In the genomic region with DNA sequence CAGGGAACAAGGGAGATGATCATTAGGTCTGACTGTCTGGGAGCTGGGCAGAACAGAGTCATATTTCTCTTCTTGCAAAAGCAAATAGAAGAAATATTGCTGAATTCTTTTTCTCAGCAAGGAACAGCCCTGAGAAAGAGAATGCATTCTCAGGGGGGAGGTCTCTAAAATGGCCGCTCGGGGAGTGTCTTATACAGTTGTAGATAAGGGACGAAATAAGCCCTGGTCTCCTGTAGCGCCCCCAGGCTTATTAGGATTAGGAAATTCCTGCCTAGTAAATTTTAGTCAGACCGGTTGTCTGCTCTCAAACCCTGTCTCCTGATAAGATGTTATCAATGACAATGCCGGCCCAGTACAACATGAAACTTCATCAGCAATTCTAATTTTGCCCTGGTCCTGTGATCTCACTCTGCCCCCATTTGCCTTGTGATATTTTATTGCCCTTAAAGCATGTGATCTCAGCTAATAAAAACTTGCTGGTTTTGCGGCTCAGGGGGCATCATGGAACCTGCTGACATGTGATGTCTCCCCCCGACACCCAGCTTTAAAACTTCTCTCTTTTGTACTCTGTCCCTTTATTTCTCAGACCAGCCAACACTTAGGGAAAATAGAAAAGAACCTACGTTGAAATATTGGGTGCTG, we compare ENCODE assay signal across 6 cellular contexts. TPM values are rescaled to one million over a fixed set of nuclear protein-coding genes. Genes with fewer than 3 reads are reported as not detected.
DNase-seq lines count a peak whose midpoint lies in the region; ATAC-seq and TF ChIP-seq lines count a peak whose summit lies in the region.
"Not testable (repeated sequence)": the region's sequence is repeated elsewhere in the genome, so short reads cannot be mapped to it uniquely, and the experiment has no call there.

No MANE protein-coding gene starts in this region.

- not testable (repeated sequence) for TF ChIP-seq CTCF in GM23338 (conservative IDR thresholded peaks at IDR 0.05; ENCODE audit: low read depth in 2 of 2); endodermal cell (conservative IDR thresholded peaks at IDR 0.05)

- not testable (repeated sequence) for H3K79me1 ChIP-seq in mesendoderm (ENCODE audit: low read length)

- H3K36me3 Mint-ChIP-seq in GM23338 (ENCODE audit: low read depth) (peaks cover 27% of the 10 kb centered on the region), endodermal cell (ENCODE audit: low read depth) (peaks cover 56% of the 10 kb centered on the region)

- H2AK5ac ChIP-seq in mesendoderm (ENCODE audit: low read length), result not testable (repeated sequence)

- not testable (repeated sequence) for H3K4me2 ChIP-seq in GM23338; mesendoderm (ENCODE audit: low read length)

- H3K4ac ChIP-seq in mesendoderm (ENCODE audit: low read depth, low read length), result not testable (repeated sequence)

- H3F3A ChIP-seq in GM23338 (replicated peaks; ENCODE audit: low read depth), result not testable (repeated sequence)

- H3K27me3 Mint-ChIP-seq in GM23338 (ENCODE audit: insufficient read depth, low read depth, poor library complexity); endodermal cell (ENCODE audit: insufficient read depth): not testable (repeated sequence)

- H3K56ac ChIP-seq in mesendoderm (ENCODE audit: low read length), result not testable (repeated sequence)

- H3K4me1 ChIP-seq in GM23338 (ENCODE audit: insufficient read depth); endodermal cell (ENCODE audit: control insufficient read depth, insufficient read depth, low read length); mesendoderm (ENCODE audit: control insufficient read depth, low read depth, low read length): not testable (repeated sequence)

- not testable (repeated sequence) for H3K27ac ChIP-seq in GM23338 (ENCODE audit: low read depth); endodermal cell (ENCODE audit: low read depth, low read length); mesendoderm (ENCODE audit: low read depth, low read length)

- H3K9me2 ChIP-seq in GM23338 (ENCODE audit: insufficient read depth), result not testable (repeated sequence)

- H3K4me1 Mint-ChIP-seq in GM23338, endodermal cell: not testable (repeated sequence)

- H3K79me2 ChIP-seq in GM23338 (replicated peaks; ENCODE audit: insufficient read depth), result peaks cover 32% of the 10 kb centered on the region
- H3K79me2 ChIP-seq in mesendoderm (ENCODE audit: control insufficient read depth, insufficient read depth, low read length), result not testable (repeated sequence)

- H4K5ac ChIP-seq in mesendoderm (ENCODE audit: low read length), result not testable (repeated sequence)

- peaks cover 60% of the 10 kb centered on the region for H3K9me3 ChIP-seq in endodermal cell (ENCODE audit: control insufficient read depth, low read length)

- H3K9ac ChIP-seq in endodermal cell (ENCODE audit: extremely low read depth, low read length, poor library complexity, severe bottlenecking); mesendoderm (ENCODE audit: low read length): not testable (repeated sequence)

- H2AFZ ChIP-seq in GM23338, result not testable (repeated sequence)

- WGBS in endodermal cell (ENCODE audit: insufficient coverage in 1 of 2, insufficient read length in 1 of 2), 2 experiments, result 92 to 95% methylated on average over 4 to 9 of the region's 9 CpGs
- no CpG with 5 or more reads among the region's 9 CpGs for WGBS in mesendoderm (ENCODE audit: extremely low coverage, insufficient coverage, low lambda C conversion rate)

- not testable (repeated sequence) for H3K27ac Mint-ChIP-seq in GM23338, endodermal cell

- not testable (repeated sequence) for H3K18ac ChIP-seq in mesendoderm (ENCODE audit: low read length)

- not testable (repeated sequence) for H4K20me1 ChIP-seq in GM23338 (replicated peaks; ENCODE audit: insufficient read depth)

- not testable (repeated sequence) for H3K23ac ChIP-seq in mesendoderm (ENCODE audit: low read length)

- ATAC-seq in GM23338, result not testable (repeated sequence)

- H2BK120ac ChIP-seq in mesendoderm (ENCODE audit: low read depth, low read length), result not testable (repeated sequence)

- H3K27me3 ChIP-seq in GM23338 (ENCODE audit: insufficient read depth); endodermal cell (ENCODE audit: control insufficient read depth, insufficient read depth, low read length, poor library complexity, severe bottlenecking); mesendoderm (ENCODE audit: insufficient read depth, low read length, poor library complexity): not testable (repeated sequence)

- not testable (repeated sequence) for H3K4me3 ChIP-seq in GM23338; mesendoderm (ENCODE audit: low read length)
- H3K4me3 ChIP-seq in endodermal cell (ENCODE audit: low read length), result peak overlapping the region; percentile 25

- not testable (repeated sequence) for H3K36me3 ChIP-seq in GM23338 (ENCODE audit: insufficient read depth); mesendoderm (ENCODE audit: control insufficient read depth, insufficient read depth, low read length)
- H3K36me3 ChIP-seq in endodermal cell (ENCODE audit: control insufficient read depth, insufficient read depth, low read length), result peaks cover 23% of the 10 kb centered on the region

- H4K8ac ChIP-seq in mesendoderm (ENCODE audit: low read depth, low read length), result not testable (repeated sequence)

- H3K9me3 Mint-ChIP-seq in GM23338 (peaks cover 28% of the 10 kb centered on the region), endodermal cell (peaks cover 34% of the 10 kb centered on the region)

- H2BK5ac ChIP-seq in mesendoderm (ENCODE audit: low read length), result not testable (repeated sequence)

- not testable (repeated sequence) for H2BK15ac ChIP-seq in mesendoderm (replicated peaks; ENCODE audit: low read depth)

- peak; percentile 1 for DNase-seq in DMS 273 (lab: John Stamatoyannopoulos, UW; ENCODE audit: unreplicated experiment)
- peak; percentile 10 for DNase-seq in GM23338 (ENCODE audit: low spot score)
- DNase-seq in OCI-M1 (lab: John Stamatoyannopoulos, UW), result peak; percentile 51
- peak; percentile 3 for DNase-seq in activated gamma-delta T cell treated with Interleukin-2 at 50 U/mL for 16 hours
- peak; percentile 55 for DNase-seq in endodermal cell
- peak; percentile 25 for DNase-seq in mesendoderm

- H3K4me3 Mint-ChIP-seq in GM23338, endodermal cell: not testable (repeated sequence)

RNA-seq across cellular contexts. Expression of gene MINDY3, which starts 9.8 kb away (rescaled TPM):
- 13.6 and 15.1 TPM in 2 replicates for total RNA-seq in GM23338 (2014; rRNA removed; shearing (Covaris generic))
- polyA plus RNA-seq in GM23338 (2016; fragmentation: Nextera tagmentation; extraction: Ambion mirVana), result 6.8 and 10.2 TPM in 2 replicates
- total RNA-seq in endodermal cell, result 10 to 100 TPM; 19.0 to 20.6 TPM
- 23.1 TPM for polyA plus RNA-seq in endodermal cell (2013, experiment 1 of 2)
- polyA plus RNA-seq in endodermal cell (2013, experiment 2 of 2), result 21.7 TPM
- 13.3 TPM for polyA plus RNA-seq in mesendoderm (2013, experiment 1 of 2)
- 13.2 TPM for polyA plus RNA-seq in mesendoderm (2013, experiment 2 of 2)

Comparison
In these comparisons a context has a peak if more than half of its experiments do, and no peak if none do; other contexts are left out.
1. DNase-seq: peak in every context shown above with its lines; median percentile 55 in endodermal cell; 51 in OCI-M1; 25 in mesendoderm; 10 in GM23338; 3 in activated gamma-delta T cell treated with Interleukin-2 at 50 U/mL for 16 hours; 1 in DMS 273.